Comparison of ENCODE assay signal across 9 cellular contexts in the genomic region with DNA sequence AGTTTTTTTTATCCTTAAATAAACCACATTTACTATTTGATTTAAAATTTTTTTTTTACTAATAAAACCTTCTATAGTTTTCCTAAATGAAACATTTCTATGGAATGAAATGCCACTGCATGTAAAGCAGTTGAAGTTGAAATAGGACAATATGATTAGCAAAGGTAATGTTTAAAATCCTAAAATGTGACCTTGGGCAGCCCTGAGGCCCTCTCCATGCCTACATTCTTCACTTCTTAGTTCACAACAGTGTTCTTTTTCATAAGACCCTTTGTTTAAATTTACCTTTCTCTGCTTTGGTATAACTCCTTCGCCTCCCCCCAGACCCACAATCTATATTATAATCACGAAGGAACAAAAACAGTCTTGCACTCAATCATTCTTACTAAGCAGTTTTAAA.
DNase-seq lines count a peak whose midpoint lies in the region; ATAC-seq and TF ChIP-seq lines count a peak whose summit lies in the region.
"Had no signal": no experiment of that assay in that cellular context is flagged by ENCODE, and none has a peak within 500 bp of the region (broad histone marks: within the 10 kb centered on the region; RNA-seq: fewer than 3 reads in every experiment).

No MANE protein-coding gene starts in this region.

- DNase-seq in heart right ventricle (no peak), Right ventricle myocardium superior (no peak), choroid plexus epithelial cell (ENCODE audit: low read depth) (no peak), vagina (ENCODE audit: extremely low spot score in 2 of 2) (no peak), islet precursor cell (no peak)
- no peak for DNase-seq in naive thymus-derived CD4-positive, alpha-beta T cell
- DNase-seq: NCI-H82 had no signal

- TF ChIP-seq POLR2A in vagina (IDR thresholded peaks at IDR 0.05): no peak

- H3K27ac ChIP-seq in heart right ventricle (peak overlapping the region; percentile 45 to 88 (median 84)), vagina (peak overlapping the region; percentile 95)
- peak overlapping the region; percentile 83 for H3K27ac ChIP-seq in naive thymus-derived CD4-positive, alpha-beta T cell (ENCODE audit: low read depth, low read length)

- CTCF ChIA-PET in naive thymus-derived CD4-positive, alpha-beta T cell (lab: Charles Lee): interaction anchor here (7.4 kb wide), 1 partner anchor 202 kb away, joined by 199 read pairs; no protein-coding TSS in a partner anchor

- POLR2A ChIA-PET in naive thymus-derived CD4-positive, alpha-beta T cell (lab: Charles Lee): interaction anchor here (0.9 kb wide), 1 partner anchor 200 kb away, joined by 3 read pairs; no protein-coding TSS in a partner anchor

- peaks cover 0 to 64% (median 46%) of the 10 kb centered on the region in 9 donors for H3K4me1 ChIP-seq in heart right ventricle
- H3K4me1 ChIP-seq in naive thymus-derived CD4-positive, alpha-beta T cell (ENCODE audit: control insufficient read depth in 2 of 2, insufficient read depth in 2 of 2, low read length in 2 of 2): peaks cover 0 to 13% of the 10 kb centered on the region in 2 donors
- H3K4me1 ChIP-seq in vagina: peaks cover 47% of the 10 kb centered on the region

- H3K27me3 Mint-ChIP-seq in naive thymus-derived CD4-positive, alpha-beta T cell: no peaks in the 10 kb centered on the region

- H3K9me3 ChIP-seq in heart right ventricle (no peaks in the 10 kb centered on the region), vagina (no peaks in the 10 kb centered on the region)
- H3K9me3 ChIP-seq in naive thymus-derived CD4-positive, alpha-beta T cell (ENCODE audit: control insufficient read depth in 2 of 3, low read length in 3 of 3): no peaks in the 10 kb centered on the region

- H3K27ac Mint-ChIP-seq in naive thymus-derived CD4-positive, alpha-beta T cell: peak overlapping the region; percentile 88 to 99 (median 98)

- ATAC-seq in heart right ventricle (no peak), Right ventricle myocardium superior (ENCODE audit: poor library complexity) (no peak), HG02571 (IDR thresholded peaks at IDR 0.05; ENCODE audit: unreplicated experiment) (no peak), HG03280 (IDR thresholded peaks at IDR 0.05; ENCODE audit: unreplicated experiment) (no peak)
- no peak for ATAC-seq in naive thymus-derived CD4-positive, alpha-beta T cell

- peaks cover 0 to 18% (median 0%) of the 10 kb centered on the region in 5 donors for H3K36me3 Mint-ChIP-seq in naive thymus-derived CD4-positive, alpha-beta T cell

- H3K4me3 Mint-ChIP-seq in naive thymus-derived CD4-positive, alpha-beta T cell: peak overlapping the region; percentile 88 to 99 (median 96)

- TF ChIP-seq CTCF in heart right ventricle (IDR thresholded peaks at IDR 0.05) (no peak), choroid plexus epithelial cell (conservative IDR thresholded peaks at IDR 0.05; ENCODE audit: low read depth, low read length) (no peak), vagina (IDR thresholded peaks at IDR 0.05) (no peak)

- WGBS in heart right ventricle, 2 donors: 30 to 53% methylated on average over 2 of the region's 2 CpGs

- H3K4me1 Mint-ChIP-seq in naive thymus-derived CD4-positive, alpha-beta T cell: peaks cover 0 to 53% (median 43%) of the 10 kb centered on the region in 7 donors

- H3K27me3 ChIP-seq in heart right ventricle: no peaks in the 10 kb centered on the region
- no peaks in the 10 kb centered on the region for H3K27me3 ChIP-seq in naive thymus-derived CD4-positive, alpha-beta T cell (ENCODE audit: control insufficient read depth in 2 of 2, insufficient read depth in 2 of 2, low read length in 2 of 2)
- no peaks in the 10 kb centered on the region for H3K27me3 ChIP-seq in vagina

- H3K36me3 ChIP-seq in heart right ventricle (no peaks in the 10 kb centered on the region), vagina (no peaks in the 10 kb centered on the region)
- H3K36me3 ChIP-seq in naive thymus-derived CD4-positive, alpha-beta T cell (ENCODE audit: control insufficient read depth in 2 of 3, insufficient read depth in 3 of 3, low read length in 3 of 3): no peaks in the 10 kb centered on the region

- H3K4me3 ChIP-seq in heart right ventricle: peak overlapping the region; percentile 37 to 68 (median 60)
- H3K4me3 ChIP-seq in choroid plexus epithelial cell (ENCODE audit: low read depth, low read length): peak overlapping the region; percentile 68
- H3K4me3 ChIP-seq in naive thymus-derived CD4-positive, alpha-beta T cell (ENCODE audit: low read length): peak overlapping the region; percentile 62
- H3K4me3 ChIP-seq in vagina: peak overlapping the region; percentile 42 to 56

- no peaks in the 10 kb centered on the region for H3K9me3 Mint-ChIP-seq in naive thymus-derived CD4-positive, alpha-beta T cell

- intact Hi-C loops in heart right ventricle (cut with DNase I): loop anchor here in 2 of 10 donors (1.0 to 5.0 kb wide), 2 partner anchors 115 to 202 kb away; no protein-coding TSS in a partner anchor
- intact Hi-C loops in Right ventricle myocardium superior (cut with DNase I): loop anchor here (2.0 to 5.0 kb wide), 2 partner anchors 203 to 290 kb away; a partner anchor contains a TSS
- intact Hi-C loops in naive thymus-derived CD4-positive, alpha-beta T cell (cut with micrococcal nuclease): loop anchor here (2.0 to 10.0 kb wide), 12 partner anchors 65 to 1887 kb away; a partner anchor contains a TSS
- intact Hi-C loops in vagina (cut with DNase I): loop anchor here (10.0 kb wide), 1 partner anchor 297 kb away; a partner anchor contains a TSS
